Comparison of ENCODE assay signal across 9 cellular contexts in genomic region chr9:136799854-136800657, GRCh38. TPM values are rescaled to one million over a fixed set of nuclear protein-coding genes. Genes with fewer than 3 reads are reported as not detected.
DNase-seq lines count a peak whose midpoint lies in the region; ATAC-seq and TF ChIP-seq lines count a peak whose summit lies in the region.
"Had no signal": no experiment of that assay in that cellular context is flagged by ENCODE, and none has a peak within 500 bp of the region (broad histone marks: within the 10 kb centered on the region; RNA-seq: fewer than 3 reads in every experiment).

No MANE protein-coding gene starts in this region.

- peaks cover 15 to 20% of the 10 kb centered on the region in 2 donors for H3K4me1 Mint-ChIP-seq in effector memory CD8-positive, alpha-beta T cell (ENCODE audit: low read depth in 2 of 2)
- H3K4me1 Mint-ChIP-seq in mesothelial cell of epicardium: peaks cover 36% of the 10 kb centered on the region

- H3K27me3 Mint-ChIP-seq in effector memory CD8-positive, alpha-beta T cell: peaks cover 0 to 6% of the 10 kb centered on the region in 2 donors
- no peaks in the 10 kb centered on the region for H3K27me3 Mint-ChIP-seq in mesothelial cell of epicardium (ENCODE audit: low read depth)

- no peaks in the 10 kb centered on the region for H3K36me3 Mint-ChIP-seq in effector memory CD8-positive, alpha-beta T cell (ENCODE audit: insufficient read depth)
- H3K36me3 Mint-ChIP-seq in mesothelial cell of epicardium: peaks cover 7% of the 10 kb centered on the region

- DNase-seq in Daoy (ENCODE audit: low read depth) (peak; percentile 88), HT1080 (ENCODE audit: low read depth) (peak; percentile 34), NOMO-1 (lab: John Stamatoyannopoulos, UW; ENCODE audit: unreplicated experiment in 2 of 2) (peak; percentile 73 to 77), mesothelial cell of epicardium (ENCODE audit: low spot score in 2 of 2, unreplicated experiment in 2 of 2) (peak; percentile 84 to 95)
- DNase-seq in activated CD8-positive, alpha-beta memory T cell treated with anti-CD3 and anti-CD28 coated beads for 4 hours (ENCODE audit: low read depth in 2 of 2): peak; percentile 83 to 85
- peak; percentile 56 to 63 (median 63) for DNase-seq in effector memory CD8-positive, alpha-beta T cell
- peak; percentile 79 to 83 for DNase-seq in stimulated activated CD8-positive, alpha-beta memory T cell treated with anti-CD3 and anti-CD28 coated beads, Interleukin-15, amount 100 ng/mL, for 4 hours (ENCODE audit: low read depth in 2 of 2)

- peak; percentile 75 for ATAC-seq in effector memory CD8-positive, alpha-beta T cell (replicated peaks)
- no peak for ATAC-seq in HG03378 (IDR thresholded peaks at IDR 0.05; ENCODE audit: unreplicated experiment)

- H3K9me3 Mint-ChIP-seq in effector memory CD8-positive, alpha-beta T cell: no peaks in the 10 kb centered on the region
- H3K9me3 Mint-ChIP-seq in mesothelial cell of epicardium: no peaks in the 10 kb centered on the region

- peak overlapping the region; percentile 76 to 78 for H3K4me3 Mint-ChIP-seq in effector memory CD8-positive, alpha-beta T cell
- H3K4me3 Mint-ChIP-seq in mesothelial cell of epicardium: peak overlapping the region; percentile 87

- no peak for TF ChIP-seq CTCF in mesothelial cell of epicardium (IDR thresholded peaks at IDR 0.05; ENCODE audit: unreplicated experiment)

- H3K27ac Mint-ChIP-seq in effector memory CD8-positive, alpha-beta T cell: no peak overlapping the region
- peak overlapping the region; percentile 96 for H3K27ac Mint-ChIP-seq in mesothelial cell of epicardium

RNA-seq across cellular contexts. Expression of gene CCDC183, which starts 3.9 kb away (rescaled TPM):
- total RNA-seq in Daoy (2014; rRNA removed; shearing (Covaris generic)): 0.23 TPM in 1 of 2 replicates, not detected in the other
- total RNA-seq in HT1080 (2014; rRNA removed; shearing (Covaris generic)): not detected in 2 replicates
- 0.43 TPM in 1 of 2 replicates, not detected in the other for polyA plus RNA-seq in HT1080 (2015; cell fraction: cytosol; rRNA removed)
- 0.84 and 1.6 TPM in 2 replicates for polyA plus RNA-seq in HT1080 (2015; cell fraction: nucleus; rRNA removed)
- total RNA-seq in mesothelial cell of epicardium: 25.1 to 29.1 TPM (median 26.5 TPM) in 3 replicates

RNA-seq across cellular contexts. Expression of gene RABL6, which starts 7.7 kb away (rescaled TPM):
- 64.7 and 69.4 TPM in 2 replicates for total RNA-seq in Daoy (2014; rRNA removed; shearing (Covaris generic))
- total RNA-seq in HT1080 (2014; rRNA removed; shearing (Covaris generic)): 87.9 and 90.9 TPM in 2 replicates
- polyA plus RNA-seq in HT1080 (2015; cell fraction: cytosol; rRNA removed): 58.6 and 65.0 TPM in 2 replicates
- polyA plus RNA-seq in HT1080 (2015; cell fraction: nucleus; rRNA removed): 83.3 and 86.8 TPM in 2 replicates
- 120 to 124 TPM (median 122 TPM) in 3 replicates for total RNA-seq in mesothelial cell of epicardium

RNA-seq across cellular contexts. Expression of gene TMEM141, which starts 8.9 kb away (rescaled TPM):
- total RNA-seq in Daoy (2014; rRNA removed; shearing (Covaris generic)): 46.9 and 61.6 TPM in 2 replicates
- total RNA-seq in HT1080 (2014; rRNA removed; shearing (Covaris generic)): 52.5 and 71.5 TPM in 2 replicates
- 57.1 and 79.1 TPM in 2 replicates for polyA plus RNA-seq in HT1080 (2015; cell fraction: cytosol; rRNA removed)
- 28.5 and 45.1 TPM in 2 replicates for polyA plus RNA-seq in HT1080 (2015; cell fraction: nucleus; rRNA removed)
- total RNA-seq in mesothelial cell of epicardium: 70.4 to 72.4 TPM (median 71.7 TPM) in 3 replicates

RNA-seq across cellular contexts. Expression of gene LCN15, which starts 35.7 kb away (rescaled TPM):
- total RNA-seq in Daoy (2014; rRNA removed; shearing (Covaris generic)): not detected in 2 replicates
- not detected in 2 replicates for total RNA-seq in HT1080 (2014; rRNA removed; shearing (Covaris generic))
- not detected in 2 replicates for polyA plus RNA-seq in HT1080 (2015; cell fraction: cytosol; rRNA removed)
- polyA plus RNA-seq in HT1080 (2015; cell fraction: nucleus; rRNA removed): not detected in 2 replicates
- 1.3 to 3.5 TPM (median 1.9 TPM) in 3 replicates for total RNA-seq in mesothelial cell of epicardium
- polyA plus RNA-seq: adipose tissue had no signal

RNA-seq across cellular contexts. Expression of gene LCN8, which starts 42.0 kb away (rescaled TPM):
- total RNA-seq in Daoy (2014; rRNA removed; shearing (Covaris generic)): not detected in 2 replicates
- total RNA-seq in HT1080 (2014; rRNA removed; shearing (Covaris generic)): not detected in 2 replicates
- not detected in 2 replicates for polyA plus RNA-seq in HT1080 (2015; cell fraction: cytosol; rRNA removed)
- not detected in 2 replicates for polyA plus RNA-seq in HT1080 (2015; cell fraction: nucleus; rRNA removed)
- total RNA-seq in mesothelial cell of epicardium: not detected in 3 replicates
- polyA plus RNA-seq: adipose tissue had no signal

Comparison
In these comparisons a context has a peak if more than half of its experiments do, and no peak if none do; other contexts are left out.
1. DNase-seq: peak in every context shown above with its lines; median percentile 90 in mesothelial cell of epicardium; 88 in Daoy; 84 in activated CD8-positive, alpha-beta memory T cell treated with anti-CD3 and anti-CD28 coated beads for 4 hours; 81 in stimulated activated CD8-positive, alpha-beta memory T cell treated with anti-CD3 and anti-CD28 coated beads, Interleukin-15, amount 100 ng/mL, for 4 hours; 75 in NOMO-1; 63 in effector memory CD8-positive, alpha-beta T cell; 34 in HT1080.
2. RNA of gene CCDC183, which starts 3.9 kb away (total RNA-seq): 25.1 to 29.1 TPM in mesothelial cell of epicardium; 0.23 TPM in Daoy and not detected in HT1080; every median in the first group is over 10 times any median in the second.